In genomic region chr17:57671546-57672204, GRCh38 we compare ENCODE assay signal across 8 cellular contexts.
DNase-seq lines count a peak whose midpoint lies in the region; ATAC-seq and TF ChIP-seq lines count a peak whose summit lies in the region.

No MANE protein-coding gene starts in this region.

- H3K9me3 ChIP-seq in AG04450 (ENCODE audit: control insufficient read depth, insufficient read depth, low read length), result no peaks in the 10 kb centered on the region; the same call in 1 of the 2 replicates
- no peaks in the 10 kb centered on the region for H3K9me3 ChIP-seq in Loucy (ENCODE audit: insufficient read depth, low read depth, low read length)
- H3K9me3 ChIP-seq in osteoblast (ENCODE audit: low read depth, low read length), result no peaks in the 10 kb centered on the region
- H3K9me3 ChIP-seq in thoracic aorta, result no peaks in the 10 kb centered on the region

- POLR2A ChIA-PET in AG04450 (lab: Yijun Ruan, JAX), result no interaction called here

- H3K27ac ChIP-seq in AG04450 (ENCODE audit: low read depth, low read length) (no peak overlapping the region), foreskin keratinocyte (no peak overlapping the region), osteoblast (ENCODE audit: low read depth, low read length) (no peak overlapping the region), thoracic aorta (no peak overlapping the region)

- H3K9ac ChIP-seq in Loucy (ENCODE audit: low read depth, low read length, poor library complexity, severe bottlenecking), result no peak overlapping the region

- H3K4me1 ChIP-seq in Loucy (ENCODE audit: insufficient read depth, low read length, poor library complexity, severe bottlenecking) (no peaks in the 10 kb centered on the region), foreskin keratinocyte (peaks cover 13% of the 10 kb centered on the region), osteoblast (ENCODE audit: insufficient read depth, low read length) (peaks cover 9% of the 10 kb centered on the region), thoracic aorta (ENCODE audit: control insufficient read depth in 1 of 2, low read depth in 2 of 2) (no peaks in the 10 kb centered on the region)

- H3F3A ChIP-seq in Loucy (ENCODE audit: low read depth), result no peaks in the 10 kb centered on the region

- TF ChIP-seq CTCF in AG04450 (IDR thresholded peaks at IDR 0.05; ENCODE audit: low read depth, low read length), result peak; percentile 98
- TF ChIP-seq CTCF in Loucy (conservative IDR thresholded peaks at IDR 0.05; ENCODE audit: low read length), result peak; percentile 97
- peak; percentile 91 for TF ChIP-seq CTCF in foreskin keratinocyte (conservative IDR thresholded peaks at IDR 0.05)
- TF ChIP-seq CTCF in osteoblast (IDR thresholded peaks at IDR 0.05; ENCODE audit: extremely low read depth, low read depth, low read length), result peak; percentile 94
- peak; percentile 92 for TF ChIP-seq CTCF in thoracic aorta (IDR thresholded peaks at IDR 0.05)

- H2AFZ ChIP-seq in Loucy (ENCODE audit: low read length) (no peak overlapping the region), osteoblast (ENCODE audit: low read length) (peak overlapping the region; percentile 74)

- CTCF ChIA-PET in AG04450 (lab: Charles Lee), result interaction anchor here (0.5 to 5.4 kb wide), 109 partner anchors 9 to 1537 kb away, joined by 3 to 126 read pairs (median 4); no protein-coding TSS in a partner anchor

- H3K27me3 ChIP-seq in AG04450 (ENCODE audit: control insufficient read depth, insufficient read depth, low read length) (no peaks in the 10 kb centered on the region), Loucy (ENCODE audit: insufficient read depth, low read length, poor library complexity, severe bottlenecking) (no peaks in the 10 kb centered on the region), foreskin keratinocyte (no peaks in the 10 kb centered on the region), osteoblast (ENCODE audit: insufficient read depth, low read length) (no peaks in the 10 kb centered on the region), thoracic aorta (replicated peaks; ENCODE audit: insufficient read depth) (no peaks in the 10 kb centered on the region)

- peaks cover 81% of the 10 kb centered on the region for H3K36me3 ChIP-seq in Loucy (ENCODE audit: insufficient read depth, low read length)
- no peaks in the 10 kb centered on the region for H3K36me3 ChIP-seq in osteoblast (ENCODE audit: insufficient read depth, low read length)
- no peaks in the 10 kb centered on the region for H3K36me3 ChIP-seq in thoracic aorta

- H3K9me2 ChIP-seq in Loucy (replicated peaks; ENCODE audit: low read depth, low read length), result no peaks in the 10 kb centered on the region

- ATAC-seq in GM19043 (IDR thresholded peaks at IDR 0.05; ENCODE audit: low read depth, unreplicated experiment) (peak; percentile 64), foreskin keratinocyte (peak; percentile 84), thoracic aorta (ENCODE audit: insufficient number of reproducible peaks, low FRiP score, low read depth) (no peak)

- H3K79me2 ChIP-seq in Loucy (ENCODE audit: insufficient read depth, low read length) (no peaks in the 10 kb centered on the region), osteoblast (ENCODE audit: insufficient read depth, low read length) (no peaks in the 10 kb centered on the region)

- H4K20me1 ChIP-seq in Loucy (ENCODE audit: insufficient read depth, low read length, poor library complexity, severe bottlenecking) (no peaks in the 10 kb centered on the region), osteoblast (ENCODE audit: insufficient read depth, low read length) (no peaks in the 10 kb centered on the region)

- H3K4me2 ChIP-seq in Loucy (ENCODE audit: low read depth, low read length, poor library complexity, severe bottlenecking) (no peak overlapping the region), osteoblast (ENCODE audit: insufficient read depth, low read length) (peak overlapping the region; percentile 71)

- H3K4me3 ChIP-seq in AG04450 (ENCODE audit: low read depth, low read length), result no peak overlapping the region
- no peak overlapping the region for H3K4me3 ChIP-seq in Loucy (ENCODE audit: low read length, poor library complexity, severe bottlenecking)
- H3K4me3 ChIP-seq in osteoblast (ENCODE audit: insufficient read depth, low read length), result peak overlapping the region; percentile 44
- H3K4me3 ChIP-seq in thoracic aorta, result no peak overlapping the region

- DNase-seq in AG04450 (ENCODE audit: low read depth, low spot score) (peak; percentile 34), SHP77 (lab: John Stamatoyannopoulos, UW) (peak; percentile 62 to 72), foreskin keratinocyte (no peak), osteoblast (ENCODE audit: insufficient read length, low spot score, missing footprints) (peak; percentile 96), thoracic aorta (ENCODE audit: low spot score) (peak; percentile 18)
- DNase-seq in activated effector memory CD4-positive, alpha-beta T cell treated with Interleukin-2 at 50 U/mL for 16 hours, result peak; percentile 56

Comparison
In these comparisons a context has a peak if more than half of its experiments do, and no peak if none do; other contexts are left out.
1. DNase-seq: peak in AG04450 (single experiment), SHP77 (2 of 2), activated effector memory CD4-positive, alpha-beta T cell treated with Interleukin-2 at 50 U/mL for 16 hours (single experiment), osteoblast (single experiment) and thoracic aorta (single experiment); none in foreskin keratinocyte (0 of 2).
2. Peak in every context shown above with its lines, with median percentiles within 50 percentile points of each other: CTCF ChIP-seq.